In the genomic region with DNA sequence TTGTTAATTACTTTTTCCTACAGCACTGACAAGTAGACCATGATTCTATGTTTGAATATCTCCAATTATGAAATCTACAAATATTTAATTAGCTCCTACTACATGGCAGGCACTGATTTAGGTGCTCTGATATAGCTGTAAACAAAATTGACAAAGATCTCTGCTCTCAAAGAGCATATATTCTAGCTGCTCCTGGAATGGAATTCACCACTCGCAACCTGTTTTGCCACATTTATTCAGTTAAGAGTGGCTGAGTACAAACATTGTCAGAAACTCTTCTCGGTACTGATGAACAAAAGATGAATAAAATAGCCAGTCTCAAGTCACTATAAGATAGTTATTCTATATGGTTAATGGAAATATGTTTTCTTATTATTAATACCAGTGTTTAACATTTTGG, we compare ENCODE assay signal across 10 cellular contexts.
"Had no signal": no experiment of that assay in that cellular context is flagged by ENCODE, and none has a peak within 500 bp of the region (broad histone marks: within the 10 kb centered on the region; RNA-seq: fewer than 3 reads in every experiment).

No MANE protein-coding gene starts in this region.

- H3K27ac Mint-ChIP-seq: HFFc6, IgD-negative memory B cell had no signal

- H3K4me3 Mint-ChIP-seq: HFFc6, IgD-negative memory B cell had no signal

- H3K27me3 Mint-ChIP-seq: IgD-negative memory B cell had no signal

- H3K27ac ChIP-seq: GM23248, HL-60 had no signal

- H3K36me3 ChIP-seq: HAP-1 had no signal

- H3K9me3 Mint-ChIP-seq: HFFc6 had no signal

- DNase-seq: GM23248, GOT3, H7, HFFc6, KBM-7 had no signal

- H3K9me3 ChIP-seq: HAP-1 had no signal

- H3K4me1 Mint-ChIP-seq: IgD-negative memory B cell had no signal

- ATAC-seq: HCT116, HepG2 had no signal

- H3K4me3 ChIP-seq: GM23248, HAP-1 had no signal

- H3K4me1 ChIP-seq: HAP-1 had no signal

- H3K36me3 Mint-ChIP-seq: IgD-negative memory B cell had no signal
